In the genomic region with DNA sequence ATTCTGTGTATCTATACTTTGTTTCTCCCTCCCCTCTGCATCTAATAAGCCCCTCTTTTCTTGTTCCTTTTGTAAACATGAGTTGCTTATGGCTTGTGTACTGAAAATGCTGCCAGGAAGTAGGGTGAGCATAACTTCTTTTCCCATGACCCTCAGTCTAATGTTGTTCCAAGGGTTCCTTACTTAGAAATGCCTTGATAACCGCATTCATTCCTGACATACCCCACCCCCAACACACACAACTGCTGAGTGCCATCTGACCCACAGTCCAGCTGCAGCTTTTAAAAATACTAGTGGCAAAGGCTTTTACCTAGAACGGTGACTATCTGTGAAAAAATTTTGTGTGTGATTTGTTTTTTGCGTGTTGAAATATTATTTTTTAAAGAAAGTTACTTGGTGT, we compare ENCODE assay signal across 1 cellular context.
TF ChIP-seq lines count a peak whose summit lies in the region.

No MANE protein-coding gene starts in this region.

TF ChIP-seq in H1, 55 proteins besides CTCF, POLR2A, EP300 and RAD21:
- 0 out of 4 replicates have a peak, but pooled peaks of 1 of the 2 experiments have one; percentile 24 for TF ChIP-seq HDAC2 (IDR thresholded peaks at IDR 0.05; ENCODE audit: borderline replicate concordance in 1 of 2, low read depth in 2 of 2, low read length in 2 of 2)
- TF ChIP-seq SP2 (IDR thresholded peaks at IDR 0.05; ENCODE audit: low read length): no peak
- TF ChIP-seq TEAD4 (IDR thresholded peaks at IDR 0.05; ENCODE audit: low read depth, low read length): peak; percentile 48; the same call in 1 of the 2 replicates
TF ChIP-seq in H1: peak in this region for 2.
